In the genomic region with DNA sequence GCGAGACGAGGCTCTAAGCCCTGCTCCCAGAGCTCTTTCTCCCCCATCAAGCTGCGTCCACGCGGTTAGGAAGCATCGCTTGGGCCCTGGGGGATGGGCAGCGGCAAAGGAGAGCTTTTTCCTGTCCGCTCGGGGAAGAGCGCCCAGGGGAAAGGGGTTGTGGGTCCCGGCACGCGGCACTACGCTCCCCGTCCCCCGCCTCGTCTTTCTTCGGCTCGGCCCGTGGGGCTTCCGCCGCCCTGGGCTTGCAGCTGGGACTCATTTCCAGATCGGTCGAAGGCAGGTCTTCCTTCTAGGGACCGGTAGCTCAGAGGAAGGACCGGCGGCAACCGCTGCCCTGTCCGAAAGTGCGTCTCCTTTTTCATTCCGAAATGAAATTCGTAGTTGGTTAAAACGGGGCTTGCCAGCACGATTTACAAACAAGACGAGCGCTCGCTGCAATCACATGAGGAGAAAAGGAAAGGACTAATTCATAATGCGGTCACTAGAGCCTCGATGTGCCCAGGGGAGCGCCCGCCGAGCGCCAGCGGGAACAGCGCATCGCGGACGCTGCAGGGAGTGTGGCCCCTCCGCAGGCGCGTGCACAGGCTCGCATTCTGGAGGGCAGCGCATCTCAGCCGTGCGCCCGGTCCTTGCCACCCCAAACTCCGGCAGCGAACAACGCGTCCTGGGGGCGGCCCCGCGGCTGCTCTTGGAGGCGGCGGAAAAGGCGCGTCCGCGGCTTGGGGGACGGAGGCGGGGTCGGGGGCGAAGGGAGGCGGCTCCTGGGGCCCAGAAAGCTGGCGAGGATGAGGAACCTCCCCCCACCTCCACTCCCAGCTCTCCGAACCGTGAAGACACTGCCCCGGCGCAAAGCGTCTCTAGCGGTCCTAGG, we compare ENCODE assay signal across 1 cellular context.
TF ChIP-seq lines count a peak whose summit lies in the region.

No MANE protein-coding gene starts in this region.

TF ChIP-seq in WTC11, 78 proteins besides CTCF, POLR2A, EP300 and RAD21 (continued from another document and continues in another):
- TF ChIP-seq, protein P1, sequence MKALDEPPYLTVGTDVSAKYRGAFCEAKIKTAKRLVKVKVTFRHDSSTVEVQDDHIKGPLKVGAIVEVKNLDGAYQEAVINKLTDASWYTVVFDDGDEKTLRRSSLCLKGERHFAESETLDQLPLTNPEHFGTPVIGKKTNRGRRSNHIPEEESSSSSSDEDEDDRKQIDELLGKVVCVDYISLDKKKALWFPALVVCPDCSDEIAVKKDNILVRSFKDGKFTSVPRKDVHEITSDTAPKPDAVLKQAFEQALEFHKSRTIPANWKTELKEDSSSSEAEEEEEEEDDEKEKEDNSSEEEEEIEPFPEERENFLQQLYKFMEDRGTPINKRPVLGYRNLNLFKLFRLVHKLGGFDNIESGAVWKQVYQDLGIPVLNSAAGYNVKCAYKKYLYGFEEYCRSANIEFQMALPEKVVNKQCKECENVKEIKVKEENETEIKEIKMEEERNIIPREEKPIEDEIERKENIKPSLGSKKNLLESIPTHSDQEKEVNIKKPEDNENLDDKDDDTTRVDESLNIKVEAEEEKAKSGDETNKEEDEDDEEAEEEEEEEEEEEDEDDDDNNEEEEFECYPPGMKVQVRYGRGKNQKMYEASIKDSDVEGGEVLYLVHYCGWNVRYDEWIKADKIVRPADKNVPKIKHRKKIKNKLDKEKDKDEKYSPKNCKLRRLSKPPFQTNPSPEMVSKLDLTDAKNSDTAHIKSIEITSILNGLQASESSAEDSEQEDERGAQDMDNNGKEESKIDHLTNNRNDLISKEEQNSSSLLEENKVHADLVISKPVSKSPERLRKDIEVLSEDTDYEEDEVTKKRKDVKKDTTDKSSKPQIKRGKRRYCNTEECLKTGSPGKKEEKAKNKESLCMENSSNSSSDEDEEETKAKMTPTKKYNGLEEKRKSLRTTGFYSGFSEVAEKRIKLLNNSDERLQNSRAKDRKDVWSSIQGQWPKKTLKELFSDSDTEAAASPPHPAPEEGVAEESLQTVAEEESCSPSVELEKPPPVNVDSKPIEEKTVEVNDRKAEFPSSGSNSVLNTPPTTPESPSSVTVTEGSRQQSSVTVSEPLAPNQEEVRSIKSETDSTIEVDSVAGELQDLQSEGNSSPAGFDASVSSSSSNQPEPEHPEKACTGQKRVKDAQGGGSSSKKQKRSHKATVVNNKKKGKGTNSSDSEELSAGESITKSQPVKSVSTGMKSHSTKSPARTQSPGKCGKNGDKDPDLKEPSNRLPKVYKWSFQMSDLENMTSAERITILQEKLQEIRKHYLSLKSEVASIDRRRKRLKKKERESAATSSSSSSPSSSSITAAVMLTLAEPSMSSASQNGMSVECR (CRISPR knock-in tag; IDR thresholded peaks at IDR 0.05; ENCODE audit: borderline replicate concordance): no peak; the same call in 1 of the 2 replicates
- TF ChIP-seq TEAD1 (CRISPR knock-in tag; IDR thresholded peaks at IDR 0.05) (no peak), ESRRA (CRISPR knock-in tag; IDR thresholded peaks at IDR 0.05; ENCODE audit: borderline replicate concordance) (no peak; the same call in 1 of the 2 replicates), CBFB (CRISPR knock-in tag; IDR thresholded peaks at IDR 0.05; ENCODE audit: low read depth) (no peak), FOXJ3 (CRISPR knock-in tag; IDR thresholded peaks at IDR 0.05; ENCODE audit: borderline replicate concordance) (no peak), ZNF416 (CRISPR knock-in tag; IDR thresholded peaks at IDR 0.05) (no peak), TEAD4 (CRISPR knock-in tag; IDR thresholded peaks at IDR 0.05) (no peak), SMAD3 (CRISPR knock-in tag; IDR thresholded peaks at IDR 0.05; ENCODE audit: borderline replicate concordance) (no peak), NFATC4 (CRISPR knock-in tag; IDR thresholded peaks at IDR 0.05) (no peak), TCF7 (CRISPR knock-in tag; IDR thresholded peaks at IDR 0.05; ENCODE audit: low read depth) (0 out of 2 replicates have a peak, but pooled peaks have one; percentile 22), IRF2 (CRISPR knock-in tag; IDR thresholded peaks at IDR 0.05; ENCODE audit: borderline replicate concordance, low read depth) (no peak), CREM (CRISPR knock-in tag; IDR thresholded peaks at IDR 0.05) (peak; percentile 44; the same call in 1 of the 2 replicates), NFYB (CRISPR knock-in tag; conservative IDR thresholded peaks at IDR 0.05; ENCODE audit: low read depth) (no peak), ZNF396 (CRISPR knock-in tag; IDR thresholded peaks at IDR 0.05; ENCODE audit: borderline replicate concordance) (no peak), ZNF671 (CRISPR knock-in tag; IDR thresholded peaks at IDR 0.05) (no peak), ZNF317 (CRISPR knock-in tag; IDR thresholded peaks at IDR 0.05; ENCODE audit: borderline replicate concordance, low read depth) (no peak), NFE2L1 (CRISPR knock-in tag; IDR thresholded peaks at IDR 0.05) (peak; percentile 32; the same call in 1 of the 2 replicates), ETV6 (CRISPR knock-in tag; IDR thresholded peaks at IDR 0.05) (no peak), FOXK1 (CRISPR knock-in tag; IDR thresholded peaks at IDR 0.05) (peak; percentile 76), SP1 (CRISPR knock-in tag; conservative IDR thresholded peaks at IDR 0.05) (no peak)
- TF ChIP-seq, protein P2, sequence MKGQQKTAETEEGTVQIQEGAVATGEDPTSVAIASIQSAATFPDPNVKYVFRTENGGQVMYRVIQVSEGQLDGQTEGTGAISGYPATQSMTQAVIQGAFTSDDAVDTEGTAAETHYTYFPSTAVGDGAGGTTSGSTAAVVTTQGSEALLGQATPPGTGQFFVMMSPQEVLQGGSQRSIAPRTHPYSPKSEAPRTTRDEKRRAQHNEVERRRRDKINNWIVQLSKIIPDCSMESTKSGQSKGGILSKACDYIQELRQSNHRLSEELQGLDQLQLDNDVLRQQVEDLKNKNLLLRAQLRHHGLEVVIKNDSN (CRISPR knock-in tag; IDR thresholded peaks at IDR 0.05): no peak
- TF ChIP-seq, protein P3, sequence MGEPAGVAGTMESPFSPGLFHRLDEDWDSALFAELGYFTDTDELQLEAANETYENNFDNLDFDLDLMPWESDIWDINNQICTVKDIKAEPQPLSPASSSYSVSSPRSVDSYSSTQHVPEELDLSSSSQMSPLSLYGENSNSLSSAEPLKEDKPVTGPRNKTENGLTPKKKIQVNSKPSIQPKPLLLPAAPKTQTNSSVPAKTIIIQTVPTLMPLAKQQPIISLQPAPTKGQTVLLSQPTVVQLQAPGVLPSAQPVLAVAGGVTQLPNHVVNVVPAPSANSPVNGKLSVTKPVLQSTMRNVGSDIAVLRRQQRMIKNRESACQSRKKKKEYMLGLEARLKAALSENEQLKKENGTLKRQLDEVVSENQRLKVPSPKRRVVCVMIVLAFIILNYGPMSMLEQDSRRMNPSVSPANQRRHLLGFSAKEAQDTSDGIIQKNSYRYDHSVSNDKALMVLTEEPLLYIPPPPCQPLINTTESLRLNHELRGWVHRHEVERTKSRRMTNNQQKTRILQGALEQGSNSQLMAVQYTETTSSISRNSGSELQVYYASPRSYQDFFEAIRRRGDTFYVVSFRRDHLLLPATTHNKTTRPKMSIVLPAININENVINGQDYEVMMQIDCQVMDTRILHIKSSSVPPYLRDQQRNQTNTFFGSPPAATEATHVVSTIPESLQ (CRISPR knock-in tag; IDR thresholded peaks at IDR 0.05): no peak
- TF ChIP-seq, protein P4, sequence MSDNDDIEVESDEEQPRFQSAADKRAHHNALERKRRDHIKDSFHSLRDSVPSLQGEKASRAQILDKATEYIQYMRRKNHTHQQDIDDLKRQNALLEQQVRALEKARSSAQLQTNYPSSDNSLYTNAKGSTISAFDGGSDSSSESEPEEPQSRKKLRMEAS (CRISPR knock-in tag; IDR thresholded peaks at IDR 0.05): peak; percentile 85
- TF ChIP-seq, protein P5, sequence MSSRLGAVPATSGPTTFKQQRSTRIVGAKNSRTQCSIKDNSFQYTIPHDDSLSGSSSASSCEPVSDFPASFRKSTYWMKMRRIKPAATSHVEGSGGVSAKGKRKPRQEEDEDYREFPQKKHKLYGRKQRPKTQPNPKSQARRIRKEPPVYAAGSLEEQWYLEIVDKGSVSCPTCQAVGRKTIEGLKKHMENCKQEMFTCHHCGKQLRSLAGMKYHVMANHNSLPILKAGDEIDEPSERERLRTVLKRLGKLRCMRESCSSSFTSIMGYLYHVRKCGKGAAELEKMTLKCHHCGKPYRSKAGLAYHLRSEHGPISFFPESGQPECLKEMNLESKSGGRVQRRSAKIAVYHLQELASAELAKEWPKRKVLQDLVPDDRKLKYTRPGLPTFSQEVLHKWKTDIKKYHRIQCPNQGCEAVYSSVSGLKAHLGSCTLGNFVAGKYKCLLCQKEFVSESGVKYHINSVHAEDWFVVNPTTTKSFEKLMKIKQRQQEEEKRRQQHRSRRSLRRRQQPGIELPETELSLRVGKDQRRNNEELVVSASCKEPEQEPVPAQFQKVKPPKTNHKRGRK (CRISPR knock-in tag; IDR thresholded peaks at IDR 0.05; ENCODE audit: borderline replicate concordance): no peak
- TF ChIP-seq, protein P6, sequence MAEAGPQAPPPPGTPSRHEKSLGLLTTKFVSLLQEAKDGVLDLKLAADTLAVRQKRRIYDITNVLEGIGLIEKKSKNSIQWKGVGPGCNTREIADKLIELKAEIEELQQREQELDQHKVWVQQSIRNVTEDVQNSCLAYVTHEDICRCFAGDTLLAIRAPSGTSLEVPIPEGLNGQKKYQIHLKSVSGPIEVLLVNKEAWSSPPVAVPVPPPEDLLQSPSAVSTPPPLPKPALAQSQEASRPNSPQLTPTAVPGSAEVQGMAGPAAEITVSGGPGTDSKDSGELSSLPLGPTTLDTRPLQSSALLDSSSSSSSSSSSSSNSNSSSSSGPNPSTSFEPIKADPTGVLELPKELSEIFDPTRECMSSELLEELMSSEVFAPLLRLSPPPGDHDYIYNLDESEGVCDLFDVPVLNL (CRISPR knock-in tag; IDR thresholded peaks at IDR 0.05; ENCODE audit: borderline replicate concordance, low read depth): no peak
- TF ChIP-seq, protein P7, sequence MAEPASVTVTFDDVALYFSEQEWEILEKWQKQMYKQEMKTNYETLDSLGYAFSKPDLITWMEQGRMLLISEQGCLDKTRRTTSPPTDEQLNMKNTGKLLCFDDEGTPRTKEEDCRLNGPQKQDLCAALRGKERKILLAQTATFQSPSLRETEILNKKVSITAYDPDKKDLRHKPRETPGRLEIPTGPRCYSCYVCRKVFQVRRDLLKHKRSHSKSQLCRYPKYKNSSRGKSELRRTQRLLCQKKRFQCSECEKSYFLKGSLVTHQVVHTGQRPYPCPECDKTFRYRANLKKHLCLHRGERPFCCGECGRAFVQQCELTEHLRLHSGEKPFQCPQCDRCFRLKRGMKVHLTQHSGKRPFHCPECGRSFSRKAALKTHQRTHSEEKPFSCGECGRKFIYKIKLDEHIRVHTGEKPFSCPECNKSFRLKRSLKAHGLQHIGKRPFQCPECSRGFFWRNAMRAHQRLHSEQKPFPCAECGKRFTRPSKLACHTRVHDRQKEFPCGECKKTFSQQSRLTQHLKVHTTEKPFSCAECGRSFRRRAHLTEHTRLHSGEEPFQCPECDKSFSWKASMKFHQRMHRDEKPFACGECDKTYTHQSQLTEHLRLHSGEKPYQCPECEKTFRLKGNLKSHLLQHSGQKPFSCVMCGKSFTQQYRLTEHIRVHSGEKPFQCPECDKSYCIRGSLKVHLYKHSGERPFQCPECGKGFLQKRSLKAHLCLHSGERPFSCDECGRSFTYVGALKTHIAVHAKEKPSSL (CRISPR knock-in tag; conservative IDR thresholded peaks at IDR 0.05): no peak
- TF ChIP-seq, protein P8, sequence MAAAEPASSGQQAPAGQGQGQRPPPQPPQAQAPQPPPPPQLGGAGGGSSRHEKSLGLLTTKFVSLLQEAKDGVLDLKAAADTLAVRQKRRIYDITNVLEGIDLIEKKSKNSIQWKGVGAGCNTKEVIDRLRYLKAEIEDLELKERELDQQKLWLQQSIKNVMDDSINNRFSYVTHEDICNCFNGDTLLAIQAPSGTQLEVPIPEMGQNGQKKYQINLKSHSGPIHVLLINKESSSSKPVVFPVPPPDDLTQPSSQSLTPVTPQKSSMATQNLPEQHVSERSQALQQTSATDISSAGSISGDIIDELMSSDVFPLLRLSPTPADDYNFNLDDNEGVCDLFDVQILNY (CRISPR knock-in tag; IDR thresholded peaks at IDR 0.05): peak; percentile 21; the same call in 1 of the 2 replicates
- TF ChIP-seq, protein P9, sequence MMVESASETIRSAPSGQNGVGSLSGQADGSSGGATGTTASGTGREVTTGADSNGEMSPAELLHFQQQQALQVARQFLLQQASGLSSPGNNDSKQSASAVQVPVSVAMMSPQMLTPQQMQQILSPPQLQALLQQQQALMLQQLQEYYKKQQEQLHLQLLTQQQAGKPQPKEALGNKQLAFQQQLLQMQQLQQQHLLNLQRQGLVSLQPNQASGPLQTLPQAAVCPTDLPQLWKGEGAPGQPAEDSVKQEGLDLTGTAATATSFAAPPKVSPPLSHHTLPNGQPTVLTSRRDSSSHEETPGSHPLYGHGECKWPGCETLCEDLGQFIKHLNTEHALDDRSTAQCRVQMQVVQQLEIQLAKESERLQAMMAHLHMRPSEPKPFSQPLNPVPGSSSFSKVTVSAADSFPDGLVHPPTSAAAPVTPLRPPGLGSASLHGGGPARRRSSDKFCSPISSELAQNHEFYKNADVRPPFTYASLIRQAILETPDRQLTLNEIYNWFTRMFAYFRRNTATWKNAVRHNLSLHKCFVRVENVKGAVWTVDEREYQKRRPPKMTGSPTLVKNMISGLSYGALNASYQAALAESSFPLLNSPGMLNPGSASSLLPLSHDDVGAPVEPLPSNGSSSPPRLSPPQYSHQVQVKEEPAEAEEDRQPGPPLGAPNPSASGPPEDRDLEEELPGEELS (CRISPR knock-in tag; IDR thresholded peaks at IDR 0.05): peak; percentile 73
- TF ChIP-seq, protein P10, sequence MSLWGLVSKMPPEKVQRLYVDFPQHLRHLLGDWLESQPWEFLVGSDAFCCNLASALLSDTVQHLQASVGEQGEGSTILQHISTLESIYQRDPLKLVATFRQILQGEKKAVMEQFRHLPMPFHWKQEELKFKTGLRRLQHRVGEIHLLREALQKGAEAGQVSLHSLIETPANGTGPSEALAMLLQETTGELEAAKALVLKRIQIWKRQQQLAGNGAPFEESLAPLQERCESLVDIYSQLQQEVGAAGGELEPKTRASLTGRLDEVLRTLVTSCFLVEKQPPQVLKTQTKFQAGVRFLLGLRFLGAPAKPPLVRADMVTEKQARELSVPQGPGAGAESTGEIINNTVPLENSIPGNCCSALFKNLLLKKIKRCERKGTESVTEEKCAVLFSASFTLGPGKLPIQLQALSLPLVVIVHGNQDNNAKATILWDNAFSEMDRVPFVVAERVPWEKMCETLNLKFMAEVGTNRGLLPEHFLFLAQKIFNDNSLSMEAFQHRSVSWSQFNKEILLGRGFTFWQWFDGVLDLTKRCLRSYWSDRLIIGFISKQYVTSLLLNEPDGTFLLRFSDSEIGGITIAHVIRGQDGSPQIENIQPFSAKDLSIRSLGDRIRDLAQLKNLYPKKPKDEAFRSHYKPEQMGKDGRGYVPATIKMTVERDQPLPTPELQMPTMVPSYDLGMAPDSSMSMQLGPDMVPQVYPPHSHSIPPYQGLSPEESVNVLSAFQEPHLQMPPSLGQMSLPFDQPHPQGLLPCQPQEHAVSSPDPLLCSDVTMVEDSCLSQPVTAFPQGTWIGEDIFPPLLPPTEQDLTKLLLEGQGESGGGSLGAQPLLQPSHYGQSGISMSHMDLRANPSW (CRISPR knock-in tag; conservative IDR thresholded peaks at IDR 0.05; ENCODE audit: low read depth): no peak
